8 cellular contexts compared by ENCODE assay signal in genomic region chr18:61435064-61435652, GRCh38.
DNase-seq lines count a peak whose midpoint lies in the region; ATAC-seq, FAIRE-seq and TF ChIP-seq lines count a peak whose summit lies in the region.

No MANE protein-coding gene starts in this region.

- no peak overlapping the region for H3K4me2 ChIP-seq in mesendoderm (ENCODE audit: low read length)

- H3K4me3 ChIP-seq in adipocyte (ENCODE audit: low read length), result no peak overlapping the region
- H3K4me3 ChIP-seq in mesendoderm (ENCODE audit: low read length), result no peak overlapping the region

- FAIRE-seq in H54 (lab: Jason Lieb, UNC), result no peak

- no peak overlapping the region for H3K27ac ChIP-seq in mesendoderm (ENCODE audit: low read depth, low read length)

- H3K9ac ChIP-seq in adipocyte (ENCODE audit: low read length), result no peak overlapping the region
- no peak overlapping the region for H3K9ac ChIP-seq in mesendoderm (ENCODE audit: low read length)

- no peaks in the 10 kb centered on the region for H3K79me1 ChIP-seq in mesendoderm (ENCODE audit: low read length)

- ATAC-seq in GM21367 (IDR thresholded peaks at IDR 0.05; ENCODE audit: unreplicated experiment) (peak; percentile 92), HG03565 (IDR thresholded peaks at IDR 0.05; ENCODE audit: unreplicated experiment) (peak; percentile 88)

- H3K56ac ChIP-seq in mesendoderm (ENCODE audit: low read length), result no peak overlapping the region

- H2AK5ac ChIP-seq in mesendoderm (ENCODE audit: low read length), result no peak overlapping the region

- H3K27me3 ChIP-seq in adipocyte (replicated peaks; ENCODE audit: control insufficient read depth, insufficient read depth, low read length), result no peaks in the 10 kb centered on the region
- no peaks in the 10 kb centered on the region for H3K27me3 ChIP-seq in mesendoderm (ENCODE audit: insufficient read depth, low read length, poor library complexity)

- no peaks in the 10 kb centered on the region for H3K79me2 ChIP-seq in mesendoderm (ENCODE audit: control insufficient read depth, insufficient read depth, low read length)

- H2BK120ac ChIP-seq in mesendoderm (ENCODE audit: low read depth, low read length), result no peak overlapping the region

- no peak for TF ChIP-seq POLR2A in H54 (IDR thresholded peaks at IDR 0.05; ENCODE audit: low read depth, low read length)

- H2BK15ac ChIP-seq in mesendoderm (replicated peaks; ENCODE audit: low read depth), result no peak overlapping the region

- H4K5ac ChIP-seq in mesendoderm (ENCODE audit: low read length), result no peak overlapping the region

- no peak overlapping the region for H3K4ac ChIP-seq in mesendoderm (ENCODE audit: low read depth, low read length)

- H3K4me1 ChIP-seq in adipocyte (ENCODE audit: control insufficient read depth, insufficient read depth, low read length) (no peaks in the 10 kb centered on the region), mesendoderm (ENCODE audit: control insufficient read depth, low read depth, low read length) (no peaks in the 10 kb centered on the region)

- H3K36me3 ChIP-seq in adipocyte (ENCODE audit: control insufficient read depth, insufficient read depth, low read length, severe bottlenecking) (no peaks in the 10 kb centered on the region), mesendoderm (ENCODE audit: control insufficient read depth, insufficient read depth, low read length) (no peaks in the 10 kb centered on the region)

- DNase-seq in DMS153 treated with DMSO at 0.1 percent for 48 hours (lab: John Stamatoyannopoulos, UW; ENCODE audit: unreplicated experiment) (peak; percentile 30), DMS153 (lab: John Stamatoyannopoulos, UW) (no peak), adipocyte (ENCODE audit: low read depth) (peak; percentile 16), mesendoderm (peak; percentile 64), H54 (ENCODE audit: insufficient read length, low spot score) (no peak)
- DNase-seq in effector CD4-positive, alpha-beta T cell, result no peak

- H4K8ac ChIP-seq in mesendoderm (ENCODE audit: low read depth, low read length), result no peak overlapping the region

- no CpG with 5 or more reads among the region's 3 CpGs for WGBS in mesendoderm (ENCODE audit: extremely low coverage, insufficient coverage, low lambda C conversion rate)

- H2BK5ac ChIP-seq in mesendoderm (ENCODE audit: low read length), result no peak overlapping the region

- H3K9me3 ChIP-seq in adipocyte (ENCODE audit: control insufficient read depth, low read length), result peaks cover 5% of the 10 kb centered on the region

- H3K18ac ChIP-seq in mesendoderm (ENCODE audit: low read length), result no peak overlapping the region

- H3K23ac ChIP-seq in mesendoderm (ENCODE audit: low read length), result no peak overlapping the region

Comparison
In these comparisons a context has a peak if more than half of its experiments do, and no peak if none do; other contexts are left out.
1. DNase-seq: peak in DMS153 treated with DMSO at 0.1 percent for 48 hours (single experiment), adipocyte (single experiment) and mesendoderm (single experiment); none in DMS153 (single experiment), effector CD4-positive, alpha-beta T cell (single experiment) and H54 (single experiment).